9 cellular contexts compared by ENCODE assay signal in genomic region chr5:87020099-87020934, GRCh38.
DNase-seq lines count a peak whose midpoint lies in the region; ATAC-seq, FAIRE-seq and TF ChIP-seq lines count a peak whose summit lies in the region.
"Had no signal": no experiment of that assay in that cellular context is flagged by ENCODE, and none has a peak within 500 bp of the region (broad histone marks: within the 10 kb centered on the region; RNA-seq: fewer than 3 reads in every experiment).

No MANE protein-coding gene starts in this region.

- no peak for TF ChIP-seq CTCF in endothelial cell of umbilical vein (IDR thresholded peaks at IDR 0.05; ENCODE audit: extremely low read depth in 1 of 2, insufficient read depth in 1 of 2, low read depth in 1 of 2, low read length in 2 of 2)

- FAIRE-seq in endothelial cell of umbilical vein (lab: Jason Lieb, UNC), result no peak
- FAIRE-seq: islet of Langerhans had no signal

- H3K14ac ChIP-seq in neuronal stem cell (ENCODE audit: low read length), result no peak overlapping the region

- H3K4me1 Mint-ChIP-seq in CD4-positive, alpha-beta memory T cell, result peaks cover 18 to 26% (median 21%) of the 10 kb centered on the region in 4 donors

- DNase-seq in CD4-positive, alpha-beta memory T cell, result peak in 4 of 5 donors; percentile 14 to 36 (median 24)
- DNase-seq in SK-N-MC (ENCODE audit: low read depth, low spot score), result no peak
- no peak for DNase-seq in endothelial cell of umbilical vein (ENCODE audit: low read depth, low spot score)
- DNase-seq in neuronal stem cell (ENCODE audit: low spot score), result peak; percentile 11
- no peak for DNase-seq in DMS114 treated with DMSO at 0.1 percent for 48 hours (lab: John Stamatoyannopoulos, UW; ENCODE audit: unreplicated experiment)
- DNase-seq in DMS 273 (lab: John Stamatoyannopoulos, UW; ENCODE audit: unreplicated experiment), result no peak

- no peak overlapping the region for H4K91ac ChIP-seq in neuronal stem cell (ENCODE audit: low read depth, low read length, poor library complexity)

- no peak overlapping the region for H2BK12ac ChIP-seq in neuronal stem cell (ENCODE audit: low read length)

- peak overlapping the region; percentile 36 for H3K18ac ChIP-seq in neuronal stem cell (ENCODE audit: low read length)

- no peak for TF ChIP-seq POLR2A in endothelial cell of umbilical vein (IDR thresholded peaks at IDR 0.05; ENCODE audit: low read depth, low read length)

- peak overlapping the region; percentile 33 for H2BK15ac ChIP-seq in neuronal stem cell (ENCODE audit: low read length)

- no peaks in the 10 kb centered on the region for H3K27me3 Mint-ChIP-seq in CD4-positive, alpha-beta memory T cell

- peak overlapping the region; percentile 50 for H2AFZ ChIP-seq in endothelial cell of umbilical vein (ENCODE audit: low read depth, low read length)
- peak overlapping the region; percentile 79 for H2AFZ ChIP-seq in neuronal stem cell (ENCODE audit: low read length)

- no peaks in the 10 kb centered on the region for H3K9me3 ChIP-seq in CD4-positive, alpha-beta memory T cell (ENCODE audit: control insufficient read depth in 1 of 2, low read length in 2 of 2)
- H3K9me3 ChIP-seq in SK-N-MC (ENCODE audit: low read depth, low read length), result no peaks in the 10 kb centered on the region
- H3K9me3 ChIP-seq in endothelial cell of umbilical vein (replicated peaks; ENCODE audit: control insufficient read depth, insufficient read depth, low read length), result no peaks in the 10 kb centered on the region
- peaks cover 0 to 4% of the 10 kb centered on the region in 2 donors for H3K9me3 ChIP-seq in neuronal stem cell (replicated peaks in 1 of 2; ENCODE audit: control insufficient read depth in 2 of 2, insufficient read depth in 1 of 2, low read depth in 1 of 2, low read length in 2 of 2)

- no peak overlapping the region for H3K27ac ChIP-seq in CD4-positive, alpha-beta memory T cell (ENCODE audit: low read depth, low read length)
- no peak overlapping the region for H3K27ac ChIP-seq in SK-N-MC
- H3K27ac ChIP-seq in endothelial cell of umbilical vein (ENCODE audit: insufficient read depth, low read depth, low read length), result no peak overlapping the region
- peak overlapping the region; percentile 59 for H3K27ac ChIP-seq in neuronal stem cell (replicated peaks; ENCODE audit: low read length)

- peak overlapping the region in 6 of 8 donors; percentile 39 to 69 (median 50) for H3K4me3 Mint-ChIP-seq in CD4-positive, alpha-beta memory T cell

- no CpG with 5 or more reads among the region's 4 CpGs for WGBS in neuronal stem cell (ENCODE audit: extremely low coverage in 2 of 2, insufficient read length in 2 of 2, insufficient replicate concordance in 1 of 2), 2 donors

- no peak overlapping the region for H3K23ac ChIP-seq in neuronal stem cell (ENCODE audit: low read depth, low read length, poor library complexity)

- POLR2A ChIA-PET in CD4-positive, alpha-beta memory T cell (lab: Charles Lee; ENCODE audit: partially characterized antibody), result interaction anchor here (1.3 kb wide), 1 partner anchor 380 kb away, joined by 3 read pairs; no protein-coding TSS in a partner anchor
- POLR2A ChIA-PET in endothelial cell of umbilical vein (lab: Charles Lee), result no interaction called here

- no peaks in the 10 kb centered on the region for H3K36me3 Mint-ChIP-seq in CD4-positive, alpha-beta memory T cell

- BruUV-seq in endothelial cell of umbilical vein (replicated peaks; lab: Mats Ljungman, UMichigan), result no TSS peak

- H2BK120ac ChIP-seq in neuronal stem cell (ENCODE audit: low read depth, low read length), result no peak overlapping the region

- no peaks in the 10 kb centered on the region for H3K79me1 ChIP-seq in neuronal stem cell (ENCODE audit: low read depth, low read length)

- H3K9ac ChIP-seq in SK-N-MC (ENCODE audit: insufficient read length) (no peak overlapping the region), endothelial cell of umbilical vein (replicated peaks; ENCODE audit: extremely low read depth, insufficient read depth, low read length) (no peak overlapping the region), neuronal stem cell (ENCODE audit: low read depth, low read length, poor library complexity) (no peak overlapping the region)

- H3K4me3 ChIP-seq in CD4-positive, alpha-beta memory T cell (ENCODE audit: low read length in 2 of 2), result no peak overlapping the region
- peak overlapping the region; percentile 43 for H3K4me3 ChIP-seq in SK-N-MC
- H3K4me3 ChIP-seq in endothelial cell of umbilical vein (replicated peaks in 1 of 3; ENCODE audit: insufficient read depth in 1 of 3, low read depth in 1 of 3, low read length in 3 of 3), result no peak overlapping the region
- peak overlapping the region in 1 of 2 donors; percentile 20 for H3K4me3 ChIP-seq in neuronal stem cell (ENCODE audit: low read length in 2 of 2)

- H4K20me1 ChIP-seq in endothelial cell of umbilical vein (replicated peaks; ENCODE audit: control insufficient read depth, extremely low read depth, insufficient read depth, low read length), result no peaks in the 10 kb centered on the region

- H3K79me2 ChIP-seq in endothelial cell of umbilical vein (ENCODE audit: control insufficient read depth, insufficient read depth, low read length), result no peaks in the 10 kb centered on the region

- H3K4me2 ChIP-seq in endothelial cell of umbilical vein (ENCODE audit: insufficient read depth, low read length) (no peak overlapping the region), neuronal stem cell (ENCODE audit: insufficient read depth, low read length, poor library complexity, severe bottlenecking) (no peak overlapping the region)

- ATAC-seq in GM19324 (IDR thresholded peaks at IDR 0.05; ENCODE audit: low FRiP score, unreplicated experiment), result peak; percentile 72
- peak; percentile 94 for ATAC-seq in HG03139 (IDR thresholded peaks at IDR 0.05; ENCODE audit: unreplicated experiment)

- H4K8ac ChIP-seq in neuronal stem cell (ENCODE audit: low read depth, low read length), result no peak overlapping the region

- H3K9me3 Mint-ChIP-seq in CD4-positive, alpha-beta memory T cell, result no peaks in the 10 kb centered on the region

- H3K9me1 ChIP-seq in endothelial cell of umbilical vein (replicated peaks; ENCODE audit: control insufficient read depth, extremely low read depth, insufficient read depth, low read length), result no peaks in the 10 kb centered on the region

- H3K36me3 ChIP-seq in CD4-positive, alpha-beta memory T cell (ENCODE audit: insufficient read depth, low read length), result no peaks in the 10 kb centered on the region
- H3K36me3 ChIP-seq in SK-N-MC (ENCODE audit: insufficient read depth, low read length) (no peaks in the 10 kb centered on the region), endothelial cell of umbilical vein (ENCODE audit: control insufficient read depth in 2 of 2, extremely low read depth in 1 of 2, insufficient read depth in 2 of 2, low read length in 2 of 2) (no peaks in the 10 kb centered on the region), neuronal stem cell (replicated peaks in 1 of 2; ENCODE audit: control insufficient read depth in 2 of 2, insufficient read depth in 2 of 2, low read length in 2 of 2) (no peaks in the 10 kb centered on the region)

- no peaks in the 10 kb centered on the region for H3K27me3 ChIP-seq in CD4-positive, alpha-beta memory T cell (ENCODE audit: insufficient read depth, low read length)
- H3K27me3 ChIP-seq in endothelial cell of umbilical vein (ENCODE audit: control insufficient read depth in 2 of 2, insufficient read depth in 2 of 2, low read length in 2 of 2) (peaks cover 1 to 3% of the 10 kb centered on the region in 2 experiments), neuronal stem cell (ENCODE audit: control insufficient read depth in 3 of 3, insufficient read depth in 3 of 3, low read depth in 1 of 3, low read length in 3 of 3) (no peaks in the 10 kb centered on the region)

- intact Hi-C loops in CD4-positive, alpha-beta memory T cell (cut with micrococcal nuclease), result loop anchor here (5.0 kb wide), 1 partner anchor 247 kb away; the partner anchor contains the start of gene RASA1
- intact Hi-C loops in endothelial cell of umbilical vein (cut with micrococcal nuclease), result no loop called here

- dilution Hi-C loops in endothelial cell of umbilical vein (cut with MboI; ENCODE audit: extremely low pct_ligation_motif_present, low sequenced_read_pairs), result no loop called here

- H3K4ac ChIP-seq in neuronal stem cell (ENCODE audit: low read length), result no peak overlapping the region

- CTCF ChIA-PET in CD4-positive, alpha-beta memory T cell (lab: Charles Lee; ENCODE audit: partially characterized antibody), result interaction anchor here (0.7 to 1.5 kb wide), 4 partner anchors 9 to 380 kb away, joined by 3 to 5 read pairs (median 4); no protein-coding TSS in a partner anchor
- CTCF ChIA-PET in endothelial cell of umbilical vein (lab: Charles Lee), result interaction anchor here (0.9 to 1.7 kb wide), 3 partner anchors 140 to 380 kb away, joined by 3 to 7 read pairs (median 3); no protein-coding TSS in a partner anchor

- no peak overlapping the region for H2AK5ac ChIP-seq in neuronal stem cell (ENCODE audit: low read depth, low read length)

- peak overlapping the region in 4 of 7 donors; percentile 53 to 78 (median 65) for H3K27ac Mint-ChIP-seq in CD4-positive, alpha-beta memory T cell

- H2BK5ac ChIP-seq in neuronal stem cell (ENCODE audit: low read length), result no peak overlapping the region

- H3K4me1 ChIP-seq in CD4-positive, alpha-beta memory T cell (ENCODE audit: insufficient read depth, low read length), result peaks cover 19% of the 10 kb centered on the region
- H3K4me1 ChIP-seq in endothelial cell of umbilical vein (ENCODE audit: control insufficient read depth, extremely low read depth, insufficient read depth, low read length), result peaks cover 2% of the 10 kb centered on the region
- peaks cover 0 to 10% of the 10 kb centered on the region in 2 donors for H3K4me1 ChIP-seq in neuronal stem cell (ENCODE audit: control insufficient read depth in 2 of 2, insufficient read depth in 1 of 2, low read depth in 1 of 2, low read length in 2 of 2)

TF ChIP-seq in endothelial cell of umbilical vein, 7 proteins besides CTCF, POLR2A, EP300 and RAD21:
- TF ChIP-seq MYC (IDR thresholded peaks at IDR 0.05; ENCODE audit: low read depth, low read length) (no peak), JUN (IDR thresholded peaks at IDR 0.05; ENCODE audit: borderline replicate concordance, insufficient read depth, insufficient read length, low read depth) (no peak), FOS (IDR thresholded peaks at IDR 0.05; ENCODE audit: borderline replicate concordance, insufficient read depth, low read length) (no peak), EZH2 (IDR thresholded peaks at IDR 0.05; ENCODE audit: borderline replicate concordance, low read depth, low read length, severe bottlenecking) (no peak), POLR2AphosphoS5 (IDR thresholded peaks at IDR 0.05; ENCODE audit: insufficient read depth, low read depth, low read length) (no peak), MAX (IDR thresholded peaks at IDR 0.05; ENCODE audit: insufficient read depth, insufficient read length) (no peak), GATA2 (IDR thresholded peaks at IDR 0.05; ENCODE audit: insufficient read depth, insufficient read length, low read depth, low read length) (no peak)

Comparison
In these comparisons a context has a peak if more than half of its experiments do, and no peak if none do; other contexts are left out.
1. DNase-seq: peak in CD4-positive, alpha-beta memory T cell (4 of 5) and neuronal stem cell (single experiment); none in SK-N-MC (single experiment), endothelial cell of umbilical vein (single experiment), DMS114 treated with DMSO at 0.1 percent for 48 hours (single experiment) and DMS 273 (single experiment).